ENCODE assay signal across 11 cellular contexts in genomic region chr15:77546050-77546501, GRCh38.
DNase-seq lines count a peak whose midpoint lies in the region; TF ChIP-seq lines count a peak whose summit lies in the region.
"Had no signal": no experiment of that assay in that cellular context is flagged by ENCODE, and none has a peak within 500 bp of the region (broad histone marks: within the 10 kb centered on the region; RNA-seq: fewer than 3 reads in every experiment).

No MANE protein-coding gene starts in this region.

- peaks cover 14% of the 10 kb centered on the region for H3K4me1 ChIP-seq in mesenchymal stem cell (ENCODE audit: control insufficient read depth, insufficient read depth, low read depth, low read length)

- H3K9ac ChIP-seq in mesenchymal stem cell (ENCODE audit: low read length), result peak overlapping the region; percentile 8

- intact Hi-C loops in activated T-helper 1 cell treated with anti-CD3 and anti-CD28 coated beads, Interleukin-12 subunit alpha, Interleukin-12 subunit beta, Interleukin-2, Interleukin-4 antibody, amounts not matched to agents 30 ng/mL and 10 ng/mL and 1 ng/mL, durations not matched to agents 14 hours and 24 hours and 36 hours (cut with micrococcal nuclease), result no loop called here

- H3K23ac ChIP-seq in mesenchymal stem cell (ENCODE audit: low read length in 2 of 2), result no peak overlapping the region

- H3K4me1 Mint-ChIP-seq in activated T-helper 1 cell treated with anti-CD3 and anti-CD28 coated beads, Interleukin-12 subunit alpha, Interleukin-12 subunit beta, Interleukin-2, Interleukin-4 antibody, amounts not matched to agents 30 ng/mL and 10 ng/mL and 1 ng/mL, durations not matched to agents 14 hours and 24 hours and 36 hours (ENCODE audit: low read depth), result peaks cover 8% of the 10 kb centered on the region

- H4K8ac ChIP-seq in mesenchymal stem cell (ENCODE audit: low read length), result no peak overlapping the region

- H3K4me2 ChIP-seq in mesenchymal stem cell (ENCODE audit: low read length, poor library complexity, severe bottlenecking), result no peak overlapping the region

- no peak overlapping the region for H3K27ac Mint-ChIP-seq in activated T-helper 1 cell treated with anti-CD3 and anti-CD28 coated beads, Interleukin-12 subunit alpha, Interleukin-12 subunit beta, Interleukin-2, Interleukin-4 antibody, amounts not matched to agents 30 ng/mL and 10 ng/mL and 1 ng/mL, durations not matched to agents 14 hours and 24 hours and 36 hours
- H3K27ac Mint-ChIP-seq: T-helper 2 cell treated with Interferon-gamma antibody and Interleukin-4, amounts not matched to agents 5 μg/mL and 100 μg/mL, for 36 hours had no signal

- peaks cover 12% of the 10 kb centered on the region for H3K27me3 Mint-ChIP-seq in activated T-helper 1 cell treated with anti-CD3 and anti-CD28 coated beads, Interleukin-12 subunit alpha, Interleukin-12 subunit beta, Interleukin-2, Interleukin-4 antibody, amounts not matched to agents 30 ng/mL and 10 ng/mL and 1 ng/mL, durations not matched to agents 14 hours and 24 hours and 36 hours (ENCODE audit: insufficient read depth)

- H3K36me3 ChIP-seq in mesenchymal stem cell (ENCODE audit: control insufficient read depth in 1 of 2, insufficient read depth in 2 of 2, low read depth in 1 of 2, low read length in 2 of 2), result no peaks in the 10 kb centered on the region

- peak overlapping the region in 1 of 2 experiments; percentile 0 for H2BK12ac ChIP-seq in mesenchymal stem cell (ENCODE audit: low read length in 2 of 2)

- H3K27ac ChIP-seq in mesenchymal stem cell (ENCODE audit: low read length, poor library complexity, severe bottlenecking), result no peak overlapping the region

- no peak overlapping the region for H3K4ac ChIP-seq in mesenchymal stem cell (ENCODE audit: low read depth in 1 of 2, low read length in 2 of 2)

- no peaks in the 10 kb centered on the region for H3K79me1 ChIP-seq in mesenchymal stem cell (replicated peaks; ENCODE audit: low read length, poor library complexity, severe bottlenecking)

- no peak overlapping the region for H2BK15ac ChIP-seq in mesenchymal stem cell (ENCODE audit: low read depth, poor library complexity, severe bottlenecking)

- H2BK120ac ChIP-seq in mesenchymal stem cell (ENCODE audit: low read depth, low read length), result no peak overlapping the region

- peak overlapping the region; percentile 12 for H4K91ac ChIP-seq in mesenchymal stem cell (ENCODE audit: low read length)

- in situ Hi-C loops in Caki2 (cut with HindIII; ENCODE audit: low pct_unique_long_range_greater_than_20kb, low sequenced_read_pairs), result loop anchor here (25.0 kb wide), 1 partner anchor 484 kb away; the partner anchor contains the start of gene TSPAN3

- WGBS in mesenchymal stem cell, result 0% methylated on average over 3 of the region's 4 CpGs

- CTCF ChIA-PET in HEK293T (lab: Yijun Ruan, JAX), result no interaction called here

- H3K4me3 ChIP-seq in mesenchymal stem cell (ENCODE audit: insufficient read depth in 1 of 2, low read depth in 1 of 2, low read length in 2 of 2), result no peak overlapping the region

- no peaks in the 10 kb centered on the region for H3K9me3 ChIP-seq in mesenchymal stem cell (ENCODE audit: control insufficient read depth, low read length)

- H3K27me3 ChIP-seq in mesenchymal stem cell (ENCODE audit: control insufficient read depth in 1 of 2, insufficient read depth in 1 of 2, low read length in 2 of 2), result peaks cover 0 to 24% of the 10 kb centered on the region in 2 experiments

- DNase-seq in Caki2 (ENCODE audit: low read depth), result peak; percentile 55
- peak in 41 of 76 experiments; percentile 4 to 71 (median 23) for DNase-seq in HUDEP-2 (lab: John Stamatoyannopoulos, UW; ENCODE audit: unreplicated experiment in 76 of 76)
- DNase-seq in amniotic stem cell (lab: John Stamatoyannopoulos, UW), result peak; percentile 31
- DNase-seq in mesenchymal stem cell, result peak; percentile 83
- DNase-seq in NAMALWA (ENCODE audit: low spot score), result no peak
- no peak for DNase-seq in superior temporal gyrus (ENCODE audit: extremely low spot score)
- no peak for DNase-seq in activated T-helper 1 cell treated with anti-CD3 and anti-CD28 coated beads, Interleukin-12 subunit alpha, Interleukin-12 subunit beta, Interleukin-2, Interleukin-4 antibody, amounts not matched to agents 30 ng/mL and 10 ng/mL and 1 ng/mL, durations not matched to agents 14 hours and 24 hours and 36 hours (ENCODE audit: low spot score)
- DNase-seq in HEK293T (ENCODE audit: extremely low spot score), result no peak
- DNase-seq: NCI-H1105 had no signal

- no peak overlapping the region for H2AFZ ChIP-seq in mesenchymal stem cell (ENCODE audit: low read depth, low read length)

- H2AK5ac ChIP-seq in mesenchymal stem cell (ENCODE audit: low read length, severe bottlenecking), result no peak overlapping the region

- POLR2A ChIA-PET in HEK293T (lab: Yijun Ruan, JAX), result no interaction called here

- no peaks in the 10 kb centered on the region for H3K9me3 Mint-ChIP-seq in activated T-helper 1 cell treated with anti-CD3 and anti-CD28 coated beads, Interleukin-12 subunit alpha, Interleukin-12 subunit beta, Interleukin-2, Interleukin-4 antibody, amounts not matched to agents 30 ng/mL and 10 ng/mL and 1 ng/mL, durations not matched to agents 14 hours and 24 hours and 36 hours
- H3K9me3 Mint-ChIP-seq: activated naive CD4-positive, alpha-beta T cell treated with anti-CD3 and anti-CD28 coated beads, Interleukin-2, amount 50 U/mL, for 72 hours; T-helper 2 cell treated with Interferon-gamma antibody and Interleukin-4, amounts not matched to agents 5 μg/mL and 100 μg/mL, for 36 hours had no signal

- H3K36me3 Mint-ChIP-seq in activated T-helper 1 cell treated with anti-CD3 and anti-CD28 coated beads, Interleukin-12 subunit alpha, Interleukin-12 subunit beta, Interleukin-2, Interleukin-4 antibody, amounts not matched to agents 30 ng/mL and 10 ng/mL and 1 ng/mL, durations not matched to agents 14 hours and 24 hours and 36 hours (ENCODE audit: low read depth), result no peaks in the 10 kb centered on the region
- H3K36me3 Mint-ChIP-seq: activated naive CD4-positive, alpha-beta T cell treated with anti-CD3 and anti-CD28 coated beads, Interleukin-2, amount 50 U/mL, for 72 hours had no signal

- no peak overlapping the region for H3K14ac ChIP-seq in mesenchymal stem cell (ENCODE audit: low read length in 2 of 2)

- H3K4me3 Mint-ChIP-seq in activated T-helper 1 cell treated with anti-CD3 and anti-CD28 coated beads, Interleukin-12 subunit alpha, Interleukin-12 subunit beta, Interleukin-2, Interleukin-4 antibody, amounts not matched to agents 30 ng/mL and 10 ng/mL and 1 ng/mL, durations not matched to agents 14 hours and 24 hours and 36 hours, result no peak overlapping the region
- H3K4me3 Mint-ChIP-seq: T-helper 2 cell treated with Interferon-gamma antibody and Interleukin-4, amounts not matched to agents 5 μg/mL and 100 μg/mL, for 36 hours had no signal

- H3K18ac ChIP-seq in mesenchymal stem cell (ENCODE audit: low read depth in 1 of 2, low read length in 2 of 2), result peak overlapping the region in 1 of 2 experiments; percentile 44

- no peak overlapping the region for H2BK5ac ChIP-seq in mesenchymal stem cell (ENCODE audit: low read depth, low read length, poor library complexity, severe bottlenecking)

TF ChIP-seq in HEK293T, 16 proteins besides CTCF, POLR2A, EP300 and RAD21:
- no peak for TF ChIP-seq PKNOX1 (IDR thresholded peaks at IDR 0.05)
- no peak for TF ChIP-seq L3MBTL2 (conservative IDR thresholded peaks at IDR 0.05)
- TF ChIP-seq BHLHE40 (IDR thresholded peaks at IDR 0.05; ENCODE audit: borderline replicate concordance), result no peak
- TF ChIP-seq HDGF (IDR thresholded peaks at IDR 0.05; ENCODE audit: borderline replicate concordance), result no peak
- no peak for TF ChIP-seq CTBP1 (IDR thresholded peaks at IDR 0.05; ENCODE audit: borderline replicate concordance)
- TF ChIP-seq ELF4 (IDR thresholded peaks at IDR 0.05), result no peak
- no peak for TF ChIP-seq SP1 (IDR thresholded peaks at IDR 0.05)
- TF ChIP-seq ARNT (IDR thresholded peaks at IDR 0.05), result no peak
- TF ChIP-seq SUZ12 (IDR thresholded peaks at IDR 0.05), result no peak

Comparison
In these comparisons a context has a peak if more than half of its experiments do, and no peak if none do; other contexts are left out.
1. DNase-seq: peak in Caki2 (single experiment), HUDEP-2 (41 of 76), amniotic stem cell (single experiment) and mesenchymal stem cell (single experiment); none in NAMALWA (single experiment), superior temporal gyrus (single experiment), activated T-helper 1 cell treated with anti-CD3 and anti-CD28 coated beads, Interleukin-12 subunit alpha, Interleukin-12 subunit beta, Interleukin-2, Interleukin-4 antibody, amounts not matched to agents 30 ng/mL and 10 ng/mL and 1 ng/mL, durations not matched to agents 14 hours and 24 hours and 36 hours (single experiment) and HEK293T (single experiment).